16 cellular contexts compared by ENCODE assay signal in the genomic region with DNA sequence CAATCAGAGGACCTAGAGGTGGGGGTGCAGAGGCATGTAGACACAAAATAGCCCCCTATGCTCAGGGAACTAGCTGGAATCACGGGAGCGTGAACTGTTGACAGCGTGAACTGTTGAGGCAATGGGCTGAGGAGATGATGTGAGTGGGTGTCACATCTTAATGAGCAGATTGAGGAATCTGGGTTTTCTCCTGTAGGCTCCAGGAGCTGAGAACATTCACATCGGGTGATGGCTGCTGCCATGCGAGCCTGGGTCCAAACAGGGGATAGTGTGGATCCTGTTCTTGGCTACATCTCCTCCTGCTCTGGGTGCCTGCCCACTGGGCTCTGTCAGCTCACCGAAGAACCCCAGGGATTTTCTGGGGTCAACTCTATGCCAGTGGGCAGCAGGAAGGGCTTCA. TPM values are rescaled to one million over a fixed set of nuclear protein-coding genes. Genes with fewer than 3 reads are reported as not detected.
DNase-seq lines count a peak whose midpoint lies in the region; ATAC-seq and TF ChIP-seq lines count a peak whose summit lies in the region.
"Had no signal": no experiment of that assay in that cellular context is flagged by ENCODE, and none has a peak within 500 bp of the region (broad histone marks: within the 10 kb centered on the region; RNA-seq: fewer than 3 reads in every experiment).

No MANE protein-coding gene starts in this region.

- no peaks in the 10 kb centered on the region for H4K20me1 ChIP-seq in PC-9 (ENCODE audit: insufficient read depth)
- peaks cover 17% of the 10 kb centered on the region for H4K20me1 ChIP-seq in osteoblast (ENCODE audit: insufficient read depth, low read length)

- H3K27ac Mint-ChIP-seq in stimulated activated naive B cell treated with anti-CD40 and anti-IgM and Interleukin-4, amounts not matched to agents 10 μg/mL and 1 μg/mL and 100 μg/mL, for 72 hours, result no peak overlapping the region
- H3K27ac Mint-ChIP-seq: activated CD4-positive, alpha-beta memory T cell treated with anti-CD3 and anti-CD28 coated beads, Interleukin-2, amount 10 ng/mL, durations not matched to agents 7 days and 5 days; activated T-helper 2 cell treated with anti-CD3 and anti-CD28 coated beads, Interferon-gamma antibody, Interleukin-2, Interleukin-4, amounts not matched to agents 10 μg/mL and 5 μg/mL and 100 μg/mL, durations not matched to agents 14 hours and 24 hours and 36 hours; IgD-negative memory B cell; natural killer cell had no signal

- no peak overlapping the region for H2AFZ ChIP-seq in ACC112 (ENCODE audit: low read length, unreplicated experiment)
- H2AFZ ChIP-seq in PC-9, result no peak overlapping the region
- no peak overlapping the region for H2AFZ ChIP-seq in osteoblast (ENCODE audit: low read length)

- TF ChIP-seq EP300 in esophagus muscularis mucosa (IDR thresholded peaks at IDR 0.05), result no peak

- TF ChIP-seq CTCF in PC-9 (conservative IDR thresholded peaks at IDR 0.05) (no peak), esophagus muscularis mucosa (IDR thresholded peaks at IDR 0.05) (no peak), osteoblast (IDR thresholded peaks at IDR 0.05; ENCODE audit: extremely low read depth, low read depth, low read length) (no peak)

- BruUV-seq in PC-9 (replicated peaks; lab: Mats Ljungman, UMichigan), result no TSS peak

- H3K4me3 ChIP-seq in ACC112 (ENCODE audit: low read depth, low read length), result peak overlapping the region; percentile 87
- H3K4me3 ChIP-seq in PC-9, result no peak overlapping the region
- H3K4me3 ChIP-seq in esophagus muscularis mucosa, result peak overlapping the region in 1 of 4 donors; percentile 86
- H3K4me3 ChIP-seq in osteoblast (ENCODE audit: insufficient read depth, low read length), result peak overlapping the region; percentile 97

- H3K9me3 Mint-ChIP-seq in stimulated activated naive B cell treated with anti-CD40 and anti-IgM and Interleukin-4, amounts not matched to agents 10 μg/mL and 1 μg/mL and 100 μg/mL, for 72 hours, result no peaks in the 10 kb centered on the region
- H3K9me3 Mint-ChIP-seq: activated CD4-positive, alpha-beta memory T cell treated with anti-CD3 and anti-CD28 coated beads, Interleukin-2, amount 10 ng/mL, durations not matched to agents 7 days and 5 days; activated T-helper 2 cell treated with anti-CD3 and anti-CD28 coated beads, Interferon-gamma antibody, Interleukin-2, Interleukin-4, amounts not matched to agents 10 μg/mL and 5 μg/mL and 100 μg/mL, durations not matched to agents 14 hours and 24 hours and 36 hours; IgD-negative memory B cell; natural killer cell had no signal

- no peak for ATAC-seq in HG03135 (IDR thresholded peaks at IDR 0.05; ENCODE audit: unreplicated experiment)
- ATAC-seq in stimulated activated naive B cell treated with anti-CD40 and anti-IgM and Interleukin-4, amounts not matched to agents 10 μg/mL and 1 μg/mL and 100 μg/mL, for 72 hours (replicated peaks), result no peak
- ATAC-seq: natural killer cell, sciatic nerve had no signal

- 98% methylated on average over 6 of the region's 6 CpGs for WGBS in esophagus muscularis mucosa

- peaks cover 54 to 62% of the 10 kb centered on the region in 2 donors for H3K27me3 Mint-ChIP-seq in stimulated activated naive B cell treated with anti-CD40 and anti-IgM and Interleukin-4, amounts not matched to agents 10 μg/mL and 1 μg/mL and 100 μg/mL, for 72 hours

- H3K9me3 ChIP-seq in PC-9 (ENCODE audit: insufficient read depth, low read depth) (no peaks in the 10 kb centered on the region), esophagus muscularis mucosa (no peaks in the 10 kb centered on the region), osteoblast (ENCODE audit: low read depth, low read length) (no peaks in the 10 kb centered on the region)

- H3K4me1 ChIP-seq in ACC112 (ENCODE audit: control insufficient read depth, insufficient read depth, low read length, unreplicated experiment) (peaks cover 29% of the 10 kb centered on the region), PC-9 (replicated peaks; ENCODE audit: insufficient read depth) (peaks cover 28% of the 10 kb centered on the region), esophagus muscularis mucosa (peaks cover 34 to 46% (median 38%) of the 10 kb centered on the region in 4 donors), osteoblast (ENCODE audit: insufficient read depth, low read length) (peaks cover 49% of the 10 kb centered on the region)

- CTCF ChIA-PET in PC-9 (lab: Charles Lee), result interaction anchor here (1.0 kb wide), 1 partner anchor 10 kb away, joined by 3 read pairs; no protein-coding TSS in a partner anchor

- H3F3A ChIP-seq in PC-9 (ENCODE audit: insufficient read depth, low read depth), result peaks cover 28% of the 10 kb centered on the region; the same call in 1 of the 2 replicates

- H3K36me3 ChIP-seq in ACC112 (ENCODE audit: insufficient read depth, low read length), result peaks cover 26% of the 10 kb centered on the region
- no peaks in the 10 kb centered on the region for H3K36me3 ChIP-seq in PC-9 (ENCODE audit: low read depth)
- peaks cover 0 to 9% (median 4%) of the 10 kb centered on the region in 4 donors for H3K36me3 ChIP-seq in esophagus muscularis mucosa
- H3K36me3 ChIP-seq in osteoblast (ENCODE audit: insufficient read depth, low read length), result peaks cover 19% of the 10 kb centered on the region

- H3K27me3 ChIP-seq in ACC112 (ENCODE audit: insufficient read depth, low read length) (no peaks in the 10 kb centered on the region), PC-9 (ENCODE audit: insufficient read depth, low read depth) (no peaks in the 10 kb centered on the region), esophagus muscularis mucosa (no peaks in the 10 kb centered on the region), osteoblast (ENCODE audit: insufficient read depth, low read length) (no peaks in the 10 kb centered on the region)

- DNase-seq in PC-9, result no peak
- no peak for DNase-seq in esophagus muscularis mucosa (ENCODE audit: extremely low spot score)
- DNase-seq in osteoblast (ENCODE audit: insufficient read length, low spot score, missing footprints), result no peak
- no peak for DNase-seq in NCI-H1417 (lab: John Stamatoyannopoulos, UW)
- no peak for DNase-seq in KG1 (lab: John Stamatoyannopoulos, UW)
- DNase-seq in stimulated activated naive B cell treated with anti-CD40 and anti-IgM and Interleukin-4, amounts not matched to agents 10 μg/mL and 1 μg/mL and 100 μg/mL, for 72 hours, result no peak
- DNase-seq: activated CD4-positive, alpha-beta memory T cell treated with anti-CD3 and anti-CD28 coated beads, Interleukin-2, amount 10 ng/mL, durations not matched to agents 7 days and 5 days; DMS 273 treated with DMSO at 0.1 percent for 48 hours; natural killer cell; NCI-H1092; stimulated activated naive CD4-positive, alpha-beta T cell had no signal

- no peaks in the 10 kb centered on the region for H3K9me2 ChIP-seq in PC-9 (ENCODE audit: insufficient read depth)

- H3K27ac ChIP-seq in ACC112 (ENCODE audit: low read depth, low read length), result peak overlapping the region; percentile 83
- no peak overlapping the region for H3K27ac ChIP-seq in PC-9
- peak overlapping the region in 3 of 4 donors; percentile 33 to 93 (median 91) for H3K27ac ChIP-seq in esophagus muscularis mucosa (replicated peaks in 1 of 4)
- H3K27ac ChIP-seq in osteoblast (ENCODE audit: low read depth, low read length), result peak overlapping the region; percentile 97

- peaks cover 4 to 12% of the 10 kb centered on the region in 2 donors for H3K4me1 Mint-ChIP-seq in stimulated activated naive B cell treated with anti-CD40 and anti-IgM and Interleukin-4, amounts not matched to agents 10 μg/mL and 1 μg/mL and 100 μg/mL, for 72 hours

- no peak for TF ChIP-seq POLR2A in esophagus muscularis mucosa (IDR thresholded peaks at IDR 0.05; ENCODE audit: low read depth)

- no peak overlapping the region for H3K4me3 Mint-ChIP-seq in stimulated activated naive B cell treated with anti-CD40 and anti-IgM and Interleukin-4, amounts not matched to agents 10 μg/mL and 1 μg/mL and 100 μg/mL, for 72 hours
- H3K4me3 Mint-ChIP-seq: activated CD4-positive, alpha-beta memory T cell treated with anti-CD3 and anti-CD28 coated beads, Interleukin-2, amount 10 ng/mL, durations not matched to agents 7 days and 5 days had no signal

- H3K36me3 Mint-ChIP-seq in stimulated activated naive B cell treated with anti-CD40 and anti-IgM and Interleukin-4, amounts not matched to agents 10 μg/mL and 1 μg/mL and 100 μg/mL, for 72 hours, result no peaks in the 10 kb centered on the region
- H3K36me3 Mint-ChIP-seq: IgD-negative memory B cell, natural killer cell had no signal

- POLR2A ChIA-PET in PC-9 (lab: Charles Lee; ENCODE audit: unreplicated experiment), result interaction anchor here (0.6 kb wide), 1 partner anchor 12 kb away, joined by 5 read pairs; no protein-coding TSS in a partner anchor

- H3K4me2 ChIP-seq in PC-9, result peak overlapping the region; percentile 80; the same call in 1 of the 2 replicates
- H3K4me2 ChIP-seq in osteoblast (ENCODE audit: insufficient read depth, low read length), result peak overlapping the region; percentile 93

- peaks cover 44% of the 10 kb centered on the region for H3K79me2 ChIP-seq in ACC112 (ENCODE audit: control insufficient read depth, insufficient read depth, low read length, unreplicated experiment)
- H3K79me2 ChIP-seq in PC-9 (ENCODE audit: low read depth), result peaks cover 7% of the 10 kb centered on the region
- peaks cover 57% of the 10 kb centered on the region for H3K79me2 ChIP-seq in osteoblast (ENCODE audit: insufficient read depth, low read length)

- intact Hi-C loops in PC-9 (cut with micrococcal nuclease; ENCODE audit: unreplicated experiment), result no loop called here
- intact Hi-C loops in esophagus muscularis mucosa (cut with DNase I), result no loop called here

RNA-seq across cellular contexts. Expression of a gene that starts 2.1 kb away (rescaled TPM):
- total RNA-seq in PC-9 (2021) (31.2 and 33.4 TPM in 2 replicates), esophagus muscularis mucosa (10 to 100 TPM; 21.2 to 36.3 (median 32.7) TPM), osteoblast (76.0 and 77.4 TPM in 2 replicates)
- total RNA-seq: activated CD4-positive, alpha-beta memory T cell treated with anti-CD3 and anti-CD28 coated beads, Interleukin-2, amount 10 ng/mL, durations not matched to agents 7 days and 5 days; activated T-helper 2 cell treated with anti-CD3 and anti-CD28 coated beads, Interferon-gamma antibody, Interleukin-2, Interleukin-4, amounts not matched to agents 10 μg/mL and 5 μg/mL and 100 μg/mL, durations not matched to agents 14 hours and 24 hours and 36 hours; natural killer cell had no signal

RNA-seq across cellular contexts. Expression of a gene that starts 40.3 kb away (rescaled TPM):
- total RNA-seq in PC-9 (2021) (4.2 and 5.5 TPM in 2 replicates), esophagus muscularis mucosa (1 to 10 TPM; 1.3 to 3.4 (median 2.5) TPM), osteoblast (1.1 and 1.8 TPM in 2 replicates)
- total RNA-seq: natural killer cell had no signal

RNA-seq across cellular contexts. Expression of a gene that starts 40.7 kb away (rescaled TPM):
- 6.2 and 6.3 TPM in 2 replicates for total RNA-seq in PC-9 (2021)
- total RNA-seq in esophagus muscularis mucosa, result 10 to 100 TPM in 1 of 4 donors, 1 to 10 TPM in 3; 3.3 to 10.4 (median 7.0) TPM
- 13.0 and 18.1 TPM in 2 replicates for total RNA-seq in osteoblast
- total RNA-seq: activated CD4-positive, alpha-beta memory T cell treated with anti-CD3 and anti-CD28 coated beads, Interleukin-2, amount 10 ng/mL, durations not matched to agents 7 days and 5 days; activated T-helper 2 cell treated with anti-CD3 and anti-CD28 coated beads, Interferon-gamma antibody, Interleukin-2, Interleukin-4, amounts not matched to agents 10 μg/mL and 5 μg/mL and 100 μg/mL, durations not matched to agents 14 hours and 24 hours and 36 hours had no signal
